In genomic region chr16:689175-689897, GRCh38 we compare ENCODE assay signal across 1 cellular context.
TF ChIP-seq lines count a peak whose summit lies in the region.

No MANE protein-coding gene starts in this region.

TF ChIP-seq in GM12878, 131 proteins besides CTCF, POLR2A, EP300 and RAD21:
- TF ChIP-seq ATF3 (IDR thresholded peaks at IDR 0.05; ENCODE audit: borderline replicate concordance, extremely low read depth, low read depth, low read length): no peak
- no peak for TF ChIP-seq REST (IDR thresholded peaks at IDR 0.05; ENCODE audit: low read depth, low read length)
- TF ChIP-seq PKNOX1 (IDR thresholded peaks at IDR 0.05): peak; percentile 71; the same call in 1 of the 2 replicates
- no peak for TF ChIP-seq EED (IDR thresholded peaks at IDR 0.05; ENCODE audit: low read depth)
- TF ChIP-seq USF2 (IDR thresholded peaks at IDR 0.05; ENCODE audit: borderline replicate concordance, low read depth, low read length): no peak
- TF ChIP-seq CREM (IDR thresholded peaks at IDR 0.05; ENCODE audit: low read depth): no peak
- TF ChIP-seq NR2F1 (conservative IDR thresholded peaks at IDR 0.05): peak; percentile 71; the same call in 1 of the 2 replicates
- no peak for TF ChIP-seq BCL11A (IDR thresholded peaks at IDR 0.05; ENCODE audit: low read depth, low read length)
- peak; percentile 56 for TF ChIP-seq PBX3 (IDR thresholded peaks at IDR 0.05; ENCODE audit: insufficient replicate concordance, low read depth, low read length)
- TF ChIP-seq NR2C1 (IDR thresholded peaks at IDR 0.05): 0 out of 2 replicates have a peak, but pooled peaks have one; percentile 28
- TF ChIP-seq BACH1 (IDR thresholded peaks at IDR 0.05; ENCODE audit: borderline replicate concordance): no peak
- TF ChIP-seq CHD2 (IDR thresholded peaks at IDR 0.05; ENCODE audit: borderline replicate concordance, low read depth, low read length): no peak
- no peak for TF ChIP-seq HCFC1 (IDR thresholded peaks at IDR 0.05; ENCODE audit: low read length)
- no peak for TF ChIP-seq STAT3 (IDR thresholded peaks at IDR 0.05; ENCODE audit: low read depth, low read length)
